ENCODE assay signal across 18 cellular contexts in the genomic region with DNA sequence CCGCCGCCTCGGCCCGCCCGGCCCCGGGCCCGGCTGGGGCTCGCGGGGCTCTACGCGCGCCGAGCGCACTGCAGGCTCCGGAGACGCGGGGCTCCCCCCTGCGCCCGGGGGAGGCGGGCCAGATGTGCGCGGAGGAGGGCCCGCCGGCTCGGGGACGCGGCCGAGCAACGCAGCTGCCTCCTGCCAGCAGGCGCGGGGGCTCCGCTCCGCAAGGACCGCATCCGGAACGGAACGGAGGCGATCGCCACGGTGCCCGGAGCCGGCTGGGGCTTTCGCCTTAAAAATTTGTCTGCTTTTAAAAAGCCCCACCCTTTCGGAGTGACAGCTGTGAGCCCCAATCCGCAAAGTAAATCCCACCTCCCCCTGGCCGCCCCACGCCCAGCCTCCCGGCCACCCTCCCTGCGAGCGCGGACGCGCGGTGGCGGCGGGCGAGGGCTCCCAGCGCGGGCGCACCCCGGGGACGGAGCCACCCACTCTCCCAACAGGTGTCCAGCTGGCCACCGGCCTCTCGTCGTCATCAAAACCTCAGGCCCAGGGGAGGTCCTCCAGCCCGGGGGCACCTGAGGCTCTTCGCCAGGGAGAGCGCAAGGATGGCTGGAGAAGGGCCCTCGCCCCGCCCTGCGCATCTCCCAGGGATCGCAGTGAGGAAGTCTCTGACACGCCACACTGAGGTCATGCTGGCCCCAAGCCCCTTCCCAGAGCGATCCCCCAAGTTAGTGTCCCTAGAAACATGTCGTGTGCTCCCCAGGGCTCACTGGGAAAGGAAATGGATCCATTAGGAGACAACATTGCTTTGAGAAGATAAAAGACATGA. TPM values are rescaled to one million over a fixed set of nuclear protein-coding genes. Genes with fewer than 3 reads are reported as not detected.
A peak's percentile ranks its signal among the peaks of the same experiment; 100 is the strongest.
DNase-seq lines count a peak whose midpoint lies in the region; ATAC-seq and TF ChIP-seq lines count a peak whose summit lies in the region.
"Had no signal": no experiment of that assay in that cellular context is flagged by ENCODE, and none has a peak within 500 bp of the region (broad histone marks: within the 10 kb centered on the region; RNA-seq: fewer than 3 reads in every experiment).

Gene TMEM132D, minus strand, starts transcription at position 70 of the 814 bp plus-strand sequence.

- H3K4me3 Mint-ChIP-seq in endodermal cell (peak within 1 kb of the TSS; percentile 92), neural progenitor cell (peak within 1 kb of the TSS; percentile 95)

- WGBS in endodermal cell (ENCODE audit: insufficient coverage in 1 of 2, insufficient read length in 1 of 2), 2 experiments, result 0% methylated on average over 26 to 75 of the region's 75 CpGs

- peak; percentile 71 for DNase-seq in D341Med (ENCODE audit: low spot score)
- peak; percentile 60 for DNase-seq in NCI-H345 (lab: John Stamatoyannopoulos, UW)
- peak; percentile 94 for DNase-seq in endodermal cell
- peak; percentile 73 for DNase-seq in neural progenitor cell (ENCODE audit: low spot score)
- DNase-seq in KBM-7, result no peak
- DNase-seq in middle frontal gyrus (ENCODE audit: extremely low spot score, low spot score), result no peak
- DNase-seq: effector CD8-positive, alpha-beta T cell; gastrocnemius medialis; HCEC 1CT; NCI-H1048; NCI-H526; SJCRH30; WERI-Rb-1 had no signal

- in situ Hi-C loops in KBM-7 (cut with MboI; ENCODE audit: low pct_unique_long_range_greater_than_20kb, low sequenced_read_pairs), result no loop called here

- peaks cover 2% of the 10 kb centered on the region for H3F3A ChIP-seq in neural progenitor cell (ENCODE audit: low read depth)

- H3K36me3 ChIP-seq in endodermal cell (ENCODE audit: control insufficient read depth, insufficient read depth, low read length) (no peaks in the 10 kb centered on the region), neural progenitor cell (no peaks in the 10 kb centered on the region)
- H3K36me3 ChIP-seq: gastrocnemius medialis, SJCRH30, WERI-Rb-1 had no signal

- H3K27ac ChIP-seq in endodermal cell (ENCODE audit: low read depth, low read length) (no peak within 1 kb of the TSS), neural progenitor cell (no peak within 1 kb of the TSS)
- H3K27ac ChIP-seq: gastrocnemius medialis, SJCRH30, WERI-Rb-1 had no signal

- H3K4me3 ChIP-seq in endodermal cell (ENCODE audit: low read length), result peak within 1 kb of the TSS; percentile 84
- H3K4me3 ChIP-seq in neural progenitor cell, result peak within 1 kb of the TSS; percentile 66
- H3K4me3 ChIP-seq: gastrocnemius medialis, SJCRH30 had no signal

- no peaks in the 10 kb centered on the region for H3K4me1 ChIP-seq in endodermal cell (ENCODE audit: control insufficient read depth, insufficient read depth, low read length)
- H3K4me1 ChIP-seq in neural progenitor cell, result peaks cover 12% of the 10 kb centered on the region
- H3K4me1 ChIP-seq: gastrocnemius medialis, SJCRH30 had no signal

- H3K79me2 ChIP-seq in neural progenitor cell (ENCODE audit: low read depth), result no peaks in the 10 kb centered on the region

- peaks cover 20% of the 10 kb centered on the region for H3K4me1 Mint-ChIP-seq in endodermal cell
- peaks cover 26% of the 10 kb centered on the region for H3K4me1 Mint-ChIP-seq in neural progenitor cell

- H3K9me3 ChIP-seq in endodermal cell (ENCODE audit: control insufficient read depth, low read length) (no peaks in the 10 kb centered on the region), neural progenitor cell (ENCODE audit: low read depth) (no peaks in the 10 kb centered on the region)
- H3K9me3 ChIP-seq: gastrocnemius medialis, SJCRH30 had no signal

- peaks cover 64% of the 10 kb centered on the region for H3K27me3 Mint-ChIP-seq in endodermal cell (ENCODE audit: insufficient read depth)
- peaks cover 30% of the 10 kb centered on the region for H3K27me3 Mint-ChIP-seq in neural progenitor cell (ENCODE audit: insufficient read depth, low read depth)

- TF ChIP-seq CTCF in endodermal cell (conservative IDR thresholded peaks at IDR 0.05), result peak; percentile 34
- TF ChIP-seq CTCF in neural progenitor cell (IDR thresholded peaks at IDR 0.05), result no peak

- no peaks in the 10 kb centered on the region for H3K9me3 Mint-ChIP-seq in endodermal cell
- no peaks in the 10 kb centered on the region for H3K9me3 Mint-ChIP-seq in neural progenitor cell

- ATAC-seq in HG03565 (IDR thresholded peaks at IDR 0.05; ENCODE audit: unreplicated experiment) (no peak), GM21786 (IDR thresholded peaks at IDR 0.05; ENCODE audit: unreplicated experiment) (no peak)
- ATAC-seq: gastrocnemius medialis, HepG2 had no signal

- H3K27ac Mint-ChIP-seq in endodermal cell, result peak within 1 kb of the TSS; percentile 76
- H3K27ac Mint-ChIP-seq in neural progenitor cell, result peak within 1 kb of the TSS; percentile 58

- peak within 1 kb of the TSS; percentile 93 for H2AFZ ChIP-seq in neural progenitor cell (replicated peaks)

- peaks cover 82% of the 10 kb centered on the region for H3K27me3 ChIP-seq in endodermal cell (ENCODE audit: control insufficient read depth, insufficient read depth, low read length, poor library complexity, severe bottlenecking)
- peaks cover 97% of the 10 kb centered on the region for H3K27me3 ChIP-seq in neural progenitor cell
- H3K27me3 ChIP-seq: SJCRH30 had no signal

- H4K20me1 ChIP-seq in neural progenitor cell (ENCODE audit: low read depth), result peaks cover 12% of the 10 kb centered on the region

- H3K36me3 Mint-ChIP-seq in endodermal cell (ENCODE audit: low read depth) (peaks cover 4% of the 10 kb centered on the region), neural progenitor cell (no peaks in the 10 kb centered on the region)

- H3K4me2 ChIP-seq in neural progenitor cell, result peak within 1 kb of the TSS; percentile 99

- H3K9ac ChIP-seq in endodermal cell (ENCODE audit: extremely low read depth, low read length, poor library complexity, severe bottlenecking) (peak within 1 kb of the TSS; percentile 7), neural progenitor cell (no peak within 1 kb of the TSS)

RNA-seq across cellular contexts. Expression of gene TMEM132D, which starts in this region (rescaled TPM):
- total RNA-seq in endodermal cell (10 to 100 TPM in 1 of 2 donors, 1 to 10 TPM in 1; 4.4 to 14.2 TPM), neural progenitor cell (ENCODE audit: low replicate concordance) (1.0 and 1.1 TPM in 2 replicates)
- polyA plus RNA-seq in endodermal cell (2013, experiment 1 of 2), result 2.4 TPM
- polyA plus RNA-seq in endodermal cell (2013, experiment 2 of 2), result 2.7 TPM
- total RNA-seq: gastrocnemius medialis, HepG2, lung microvascular endothelial cell, posterior vena cava had no signal
- polyA plus RNA-seq: HepG2 had no signal

Comparison
In these comparisons a context has a peak if more than half of its experiments do, and no peak if none do; other contexts are left out.
1. DNase-seq: peak in D341Med (single experiment), NCI-H345 (single experiment), endodermal cell (single experiment) and neural progenitor cell (single experiment); none in KBM-7 (single experiment) and middle frontal gyrus (single experiment).